Comparison of ENCODE assay signal across 24 cellular contexts in the genomic region with DNA sequence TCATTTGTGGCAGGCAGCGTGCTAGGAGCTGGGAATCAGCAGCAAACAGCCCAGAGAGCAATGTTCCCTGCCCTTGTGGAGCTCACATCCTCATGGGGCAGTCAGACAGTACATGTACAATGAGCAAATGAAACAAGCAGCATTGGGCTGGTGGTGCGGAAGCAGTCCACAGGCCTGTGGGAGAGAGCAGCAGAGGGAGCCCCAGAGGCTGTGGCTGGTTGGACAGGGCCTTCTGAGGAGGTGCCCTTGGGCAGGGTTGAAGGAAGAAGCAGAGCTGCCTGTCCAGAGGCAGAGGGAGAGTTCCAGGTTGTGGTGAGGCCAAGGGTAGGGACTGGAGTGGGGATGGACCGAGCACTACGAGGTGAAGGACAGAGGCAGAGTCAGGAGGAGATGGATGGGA. TPM values are rescaled to one million over a fixed set of nuclear protein-coding genes. Genes with fewer than 3 reads are reported as not detected.
"Had no signal": no experiment of that assay in that cellular context is flagged by ENCODE, and none has a peak within 500 bp of the region (broad histone marks: within the 10 kb centered on the region; RNA-seq: fewer than 3 reads in every experiment).

No MANE protein-coding gene starts in this region.

- ATAC-seq: activated CD8-positive, alpha-beta T cell treated with anti-CD3 and anti-CD28 coated beads, Interleukin-2, amount 10 ng/mL, durations not matched to agents 7 days and 5 days; Right ventricle myocardium inferior had no signal

- DNase-seq: activated CD4-positive, alpha-beta T cell treated with anti-CD3 and anti-CD28 coated beads for 48 hours; activated CD4-positive, alpha-beta T cell treated with anti-CD3 and anti-CD28 coated beads, Interleukin-2, amount 50 U/mL, for 4 hours; activated CD4-positive, CD25-positive, alpha-beta regulatory T cell treated with anti-CD3 and anti-CD28 coated beads, Interleukin-2, amount 50 U/mL, for 72 hours; activated CD8-positive, alpha-beta memory T cell treated with anti-CD3 and anti-CD28 coated beads, Interleukin-2, amount 50 U/mL, for 48 hours; activated CD8-positive, alpha-beta T cell treated with anti-CD3 and anti-CD28 coated beads, Interleukin-2, amount 10 ng/mL, durations not matched to agents 7 days and 5 days; activated naive CD4-positive, alpha-beta T cell; activated T-cell treated with anti-CD3 and anti-CD28 coated beads, Interleukin-2, amount 50 U/mL, for 1 hour; amygdala; Karpas-422; MM.1S; NCI-H1105 treated with DMSO at 0.1 percent for 48 hours; NCI-H1436 treated with DMSO at 0.1 percent for 48 hours; NCI-H187; NCI-H2081; NCI-H510A treated with DMSO at 0.1 percent for 48 hours; NCI-H69; RPMI8226; SK-N-SH had no signal

- H3K4me2 ChIP-seq: SK-N-SH had no signal

- H3K4me3 Mint-ChIP-seq: activated CD8-positive, alpha-beta T cell treated with anti-CD3 and anti-CD28 coated beads, Interleukin-2, amount 10 ng/mL, durations not matched to agents 7 days and 5 days; activated naive CD8-positive, alpha-beta T cell; brain; central memory CD8-positive, alpha-beta T cell; T-helper 1 cell treated with Interleukin-12 subunit alpha and Interleukin-12 subunit beta and Interleukin-4 antibody, amounts not matched to agents 30 μg/mL and 1 μg/mL, for 36 hours had no signal

- H3K27ac Mint-ChIP-seq: activated CD8-positive, alpha-beta T cell treated with anti-CD3 and anti-CD28 coated beads, Interleukin-2, amount 10 ng/mL, durations not matched to agents 7 days and 5 days; activated naive CD8-positive, alpha-beta T cell; brain; T-helper 1 cell treated with Interleukin-12 subunit alpha and Interleukin-12 subunit beta and Interleukin-4 antibody, amounts not matched to agents 30 μg/mL and 1 μg/mL, for 36 hours had no signal

- H3K36me3 Mint-ChIP-seq: activated naive CD8-positive, alpha-beta T cell; brain had no signal

- H3K9me3 ChIP-seq: SK-N-SH had no signal

- H3K27me3 Mint-ChIP-seq: activated naive CD8-positive, alpha-beta T cell; central memory CD8-positive, alpha-beta T cell had no signal

- H3K9me3 Mint-ChIP-seq: central memory CD8-positive, alpha-beta T cell; T-helper 1 cell treated with Interleukin-12 subunit alpha and Interleukin-12 subunit beta and Interleukin-4 antibody, amounts not matched to agents 30 μg/mL and 1 μg/mL, for 36 hours had no signal

- H3K9me2 ChIP-seq: SK-N-SH had no signal

- H3K9ac ChIP-seq: SK-N-SH had no signal

- H3K4me1 Mint-ChIP-seq: brain; central memory CD8-positive, alpha-beta T cell had no signal

RNA-seq across cellular contexts. Expression of gene SAGE1, which starts 57.8 kb away (rescaled TPM):
- total RNA-seq: activated CD8-positive, alpha-beta T cell treated with anti-CD3 and anti-CD28 coated beads, Interleukin-2, amount 10 ng/mL, durations not matched to agents 7 days and 5 days; astrocyte; Right ventricle myocardium inferior had no signal
- polyA plus RNA-seq: SK-N-SH had no signal

RNA-seq across cellular contexts. Expression of gene CT45A10, which starts 58.0 kb away (rescaled TPM):
- total RNA-seq: activated CD8-positive, alpha-beta T cell treated with anti-CD3 and anti-CD28 coated beads, Interleukin-2, amount 10 ng/mL, durations not matched to agents 7 days and 5 days; astrocyte; Right ventricle myocardium inferior had no signal
- polyA plus RNA-seq: SK-N-SH had no signal
